9 cellular contexts compared by ENCODE assay signal in genomic region chr9:111501005-111501562, GRCh38. TPM values are rescaled to one million over a fixed set of nuclear protein-coding genes. Genes with fewer than 3 reads are reported as not detected.
"Had no signal": no experiment of that assay in that cellular context is flagged by ENCODE, and none has a peak within 500 bp of the region (broad histone marks: within the 10 kb centered on the region; RNA-seq: fewer than 3 reads in every experiment).

No MANE protein-coding gene starts in this region.

- DNase-seq: GOT3, HFFc6, KG1 had no signal

- FAIRE-seq: H54, HepG2 had no signal

- H3K4me3 ChIP-seq: HAP-1 had no signal

- ATAC-seq: HCT116 had no signal

- H3K36me3 ChIP-seq: HAP-1 had no signal

- H3K4me1 ChIP-seq: HAP-1 had no signal

- H3K27ac ChIP-seq: HL-60 had no signal

- H3K9me3 ChIP-seq: HAP-1 had no signal

RNA-seq across cellular contexts. Expression of gene ZNF483, which starts 23.9 kb away (rescaled TPM):
- total RNA-seq: HT1080 had no signal
